Comparison of ENCODE assay signal across 22 cellular contexts in the genomic region with DNA sequence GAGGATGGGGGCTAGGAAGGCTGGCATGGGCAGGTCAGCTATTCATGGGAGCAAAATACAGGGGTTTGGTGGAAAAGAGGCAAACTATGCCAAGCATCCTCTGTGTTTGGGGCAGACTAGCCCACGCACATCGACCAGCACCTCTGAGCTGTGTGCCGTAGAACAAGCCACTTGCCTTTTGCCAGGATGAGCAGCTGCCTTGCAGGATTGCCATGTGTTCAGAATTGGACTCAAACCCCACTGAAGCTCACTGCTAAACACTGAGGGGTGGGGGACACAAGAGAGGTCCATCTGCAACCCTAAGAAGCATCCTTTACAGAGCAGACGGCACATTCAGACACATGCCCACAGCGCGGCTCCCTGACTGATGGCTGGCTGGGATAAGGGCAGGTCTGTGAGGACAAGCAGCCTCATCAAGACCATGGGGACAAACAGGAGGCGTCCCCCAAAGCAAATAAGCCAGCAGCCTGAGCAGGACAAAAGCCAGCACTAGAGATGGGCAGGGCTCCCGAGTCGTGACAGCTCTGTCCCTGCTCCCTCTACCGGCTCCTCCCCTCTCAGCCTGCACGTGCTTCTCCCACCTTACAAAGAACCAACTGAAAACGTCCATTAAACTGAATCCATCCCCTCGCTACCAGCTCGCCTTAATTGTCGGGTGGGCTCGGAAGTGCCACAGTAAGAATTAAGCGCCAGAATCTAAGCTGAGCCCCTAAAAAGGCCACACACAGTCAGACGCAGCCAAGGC.
A peak's percentile ranks its signal among the peaks of the same experiment; 100 is the strongest.
DNase-seq lines count a peak whose midpoint lies in the region; ATAC-seq, FAIRE-seq and TF ChIP-seq lines count a peak whose summit lies in the region.
"Had no signal": no experiment of that assay in that cellular context is flagged by ENCODE, and none has a peak within 500 bp of the region (broad histone marks: within the 10 kb centered on the region; RNA-seq: fewer than 3 reads in every experiment).

No MANE protein-coding gene starts in this region.

- TF ChIP-seq POLR2A in K562 (conservative IDR thresholded peaks at IDR 0.05) (no peak), sigmoid colon (IDR thresholded peaks at IDR 0.05) (no peak)

- POLR2A ChIA-PET in K562 (lab: Yijun Ruan, JAX), result interaction anchor here (0.5 to 1.2 kb wide), 5 partner anchors 11 to 266 kb away, joined by 3 to 5 read pairs (median 3); no protein-coding TSS in a partner anchor

- TF ChIP-seq EP300 in K562 (IDR thresholded peaks at IDR 0.05; ENCODE audit: low read length) (no peak), sigmoid colon (IDR thresholded peaks at IDR 0.05) (no peak)

- peaks cover under 1% of the 10 kb centered on the region for H3K4me1 ChIP-seq in GM23338 (ENCODE audit: insufficient read depth)
- no peaks in the 10 kb centered on the region for H3K4me1 ChIP-seq in K562 (replicated peaks in 1 of 2; ENCODE audit: control insufficient read depth in 2 of 2, insufficient read depth in 2 of 2, low read length in 2 of 2)
- H3K4me1 ChIP-seq in sigmoid colon, result peaks cover 0 to 20% (median 18%) of the 10 kb centered on the region in 4 donors

- H3K27me3 ChIP-seq in GM23338 (ENCODE audit: insufficient read depth) (no peaks in the 10 kb centered on the region), K562 (ENCODE audit: control insufficient read depth in 2 of 2, insufficient read depth in 2 of 2, low read length in 2 of 2) (peaks cover 36 to 79% of the 10 kb centered on the region in 2 experiments), sigmoid colon (no peaks in the 10 kb centered on the region)
- H3K27me3 ChIP-seq: BLaER1 had no signal

- no peaks in the 10 kb centered on the region for H3K9me1 ChIP-seq in K562 (ENCODE audit: control insufficient read depth, insufficient read depth, low read length)

- no peak for TF ChIP-seq RAD21 in K562 (CRISPR knock-in tag; conservative IDR thresholded peaks at IDR 0.05 in 1 of 2, IDR thresholded peaks at IDR 0.05 in 1 of 2)

- H4K20me1 ChIP-seq in GM23338 (replicated peaks; ENCODE audit: insufficient read depth), result no peaks in the 10 kb centered on the region
- peaks cover 10% of the 10 kb centered on the region for H4K20me1 ChIP-seq in K562 (replicated peaks; ENCODE audit: control insufficient read depth, insufficient read depth, low read length)

- in situ Hi-C loops in K562 (cut with MboI), result no loop called here

- no peak overlapping the region for H3K27ac ChIP-seq in GM23338 (ENCODE audit: low read depth)
- H3K27ac ChIP-seq in K562 (ENCODE audit: extremely low read depth, low read depth, low read length), result no peak overlapping the region
- H3K27ac ChIP-seq in sigmoid colon, result no peak overlapping the region
- H3K27ac ChIP-seq: A549, BLaER1 had no signal

- CTCF ChIA-PET in K562 (lab: Yijun Ruan, JAX; ENCODE audit: low intra/inter-chr PET ratio), result no interaction called here

- no peak for FAIRE-seq in K562 (lab: Jason Lieb, UNC)
- FAIRE-seq: A549, G401.6 had no signal

- H3K9me3 Mint-ChIP-seq in GM23338, result no peaks in the 10 kb centered on the region
- peaks cover 6% of the 10 kb centered on the region for H3K9me3 Mint-ChIP-seq in glutamatergic neuron (ENCODE audit: unreplicated experiment)
- H3K9me3 Mint-ChIP-seq: CD8-positive, alpha-beta T cell had no signal

- no peaks in the 10 kb centered on the region; the same call in 2 of the 3 replicates for H3K36me3 Mint-ChIP-seq in GM23338 (ENCODE audit: low read depth)
- peaks cover 5% of the 10 kb centered on the region for H3K36me3 Mint-ChIP-seq in glutamatergic neuron (ENCODE audit: unreplicated experiment)

- BruUV-seq in K562 (replicated peaks; lab: Mats Ljungman, UMichigan), result no TSS peak

- H3K4me2 ChIP-seq in GM23338 (no peak overlapping the region), K562 (ENCODE audit: insufficient read depth, low read length) (no peak overlapping the region)
- H3K4me2 ChIP-seq: A549, BLaER1, SK-N-SH had no signal

- 2% methylated on average over 18 of the region's 18 CpGs for WGBS in K562 (ENCODE audit: insufficient coverage, low coverage, missing lambda C conversion rate)
- WGBS in sigmoid colon, 2 donors, result 92 to 95% methylated on average over 18 of the region's 18 CpGs

- DNase-seq in GM23338 (ENCODE audit: low spot score) (no peak), K562 (ENCODE audit: extremely low read depth in 1 of 4, low spot score in 3 of 4) (no peak), glutamatergic neuron (no peak), sigmoid colon (peak; percentile 58), HUDEP-2 (lab: John Stamatoyannopoulos, UW; ENCODE audit: unreplicated experiment in 76 of 76) (no peak), amygdala (lab: John Stamatoyannopoulos, UW) (no peak)
- DNase-seq: CD8-positive, alpha-beta T cell; DMS79; KBM-7; NCI-H1105; NCI-H1694; NCI-H2081 treated with DMSO at 0.1 percent for 48 hours; NCI-H510A treated with DMSO at 0.1 percent for 48 hours; NCI-H82; OCI-M1; SHP77; SK-N-SH had no signal

- no peaks in the 10 kb centered on the region for H3K79me2 ChIP-seq in GM23338 (replicated peaks; ENCODE audit: insufficient read depth)
- H3K79me2 ChIP-seq in K562 (ENCODE audit: control insufficient read depth, insufficient read depth, low read length), result no peaks in the 10 kb centered on the region

- H3K27ac Mint-ChIP-seq in GM23338, result 0 out of 2 replicates have a peak overlapping the region, but pooled peaks have one; percentile 26
- H3K27ac Mint-ChIP-seq in glutamatergic neuron (ENCODE audit: unreplicated experiment), result peak overlapping the region; percentile 68
- H3K27ac Mint-ChIP-seq: CD8-positive, alpha-beta T cell had no signal

- no peaks in the 10 kb centered on the region for H3K9me2 ChIP-seq in GM23338 (ENCODE audit: insufficient read depth)
- H3K9me2 ChIP-seq: SK-N-SH had no signal

- H3K27me3 Mint-ChIP-seq in GM23338 (ENCODE audit: insufficient read depth, low read depth, poor library complexity) (peaks cover 21% of the 10 kb centered on the region), glutamatergic neuron (ENCODE audit: unreplicated experiment) (peaks cover 5% of the 10 kb centered on the region)

- ATAC-seq in GM23338 (peak; percentile 20), K562 (no peak), HG02840 (IDR thresholded peaks at IDR 0.05; ENCODE audit: low FRiP score, unreplicated experiment) (no peak)
- ATAC-seq: A549; CD8-positive, alpha-beta T cell; HCT116 had no signal

- TF ChIP-seq CTCF in GM23338 (conservative IDR thresholded peaks at IDR 0.05; ENCODE audit: low read depth in 2 of 2) (no peak), K562 (IDR thresholded peaks at IDR 0.05 in 2 of 3, conservative IDR thresholded peaks at IDR 0.05 in 1 of 3; ENCODE audit: insufficient read depth in 2 of 3, low read depth in 1 of 3, low read length in 3 of 3) (no peak), glutamatergic neuron (IDR thresholded peaks at IDR 0.05; ENCODE audit: partially characterized antibody, unreplicated experiment) (no peak), sigmoid colon (IDR thresholded peaks at IDR 0.05) (no peak)

- H2AFZ ChIP-seq in GM23338 (peak overlapping the region; percentile 92), K562 (ENCODE audit: low read depth, low read length) (no peak overlapping the region)

- H3K36me3 ChIP-seq in GM23338 (ENCODE audit: insufficient read depth), result no peaks in the 10 kb centered on the region
- no peaks in the 10 kb centered on the region for H3K36me3 ChIP-seq in K562 (ENCODE audit: control insufficient read depth, insufficient read depth, low read length)
- no peaks in the 10 kb centered on the region for H3K36me3 ChIP-seq in sigmoid colon

- no peak overlapping the region for H3K4me3 Mint-ChIP-seq in GM23338
- peak overlapping the region; percentile 27 for H3K4me3 Mint-ChIP-seq in glutamatergic neuron (ENCODE audit: unreplicated experiment)
- H3K4me3 Mint-ChIP-seq: CD8-positive, alpha-beta T cell had no signal

- no peak overlapping the region for H3K9ac ChIP-seq in K562 (ENCODE audit: insufficient read depth in 1 of 2, low read depth in 2 of 2, low read length in 2 of 2)
- H3K9ac ChIP-seq: BLaER1, SK-N-SH had no signal

- no peaks in the 10 kb centered on the region for H3F3A ChIP-seq in GM23338 (replicated peaks; ENCODE audit: low read depth)

- intact Hi-C loops in K562 (cut with micrococcal nuclease), result no loop called here
- intact Hi-C loops in sigmoid colon (cut with DNase I), result no loop called here

- peaks cover 21% of the 10 kb centered on the region for H3K4me1 Mint-ChIP-seq in GM23338
- peaks cover 26% of the 10 kb centered on the region for H3K4me1 Mint-ChIP-seq in glutamatergic neuron (ENCODE audit: low read depth, unreplicated experiment)

- H3K4me3 ChIP-seq in GM23338 (no peak overlapping the region), K562 (no peak overlapping the region), sigmoid colon (no peak overlapping the region)
- H3K4me3 ChIP-seq: A549, BLaER1 had no signal

- H3K9me3 ChIP-seq in K562 (replicated peaks; ENCODE audit: control insufficient read depth, insufficient read depth, low read depth, low read length), result no peaks in the 10 kb centered on the region
- no peaks in the 10 kb centered on the region for H3K9me3 ChIP-seq in sigmoid colon
- H3K9me3 ChIP-seq: A549, SK-N-SH had no signal

TF ChIP-seq in GM23338, 12 proteins besides CTCF, POLR2A, EP300 and RAD21 (continues in another document):
- TF ChIP-seq EZH2phosphoT487 (IDR thresholded peaks at IDR 0.05; ENCODE audit: unreplicated experiment) (no peak), EZH2 (IDR thresholded peaks at IDR 0.05; ENCODE audit: low read depth, unreplicated experiment) (no peak)
- TF ChIP-seq, protein P1, sequence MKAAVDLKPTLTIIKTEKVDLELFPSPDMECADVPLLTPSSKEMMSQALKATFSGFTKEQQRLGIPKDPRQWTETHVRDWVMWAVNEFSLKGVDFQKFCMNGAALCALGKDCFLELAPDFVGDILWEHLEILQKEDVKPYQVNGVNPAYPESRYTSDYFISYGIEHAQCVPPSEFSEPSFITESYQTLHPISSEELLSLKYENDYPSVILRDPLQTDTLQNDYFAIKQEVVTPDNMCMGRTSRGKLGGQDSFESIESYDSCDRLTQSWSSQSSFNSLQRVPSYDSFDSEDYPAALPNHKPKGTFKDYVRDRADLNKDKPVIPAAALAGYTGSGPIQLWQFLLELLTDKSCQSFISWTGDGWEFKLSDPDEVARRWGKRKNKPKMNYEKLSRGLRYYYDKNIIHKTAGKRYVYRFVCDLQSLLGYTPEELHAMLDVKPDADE (IDR thresholded peaks at IDR 0.05), result no peak

TF ChIP-seq in K562, 482 proteins besides CTCF, POLR2A, EP300 and RAD21:
- peak; percentile 62; the same call in 1 of the 2 replicates for TF ChIP-seq BHLHE40 (IDR thresholded peaks at IDR 0.05; ENCODE audit: low read length)
- no peak for TF ChIP-seq RBM39 (optimal IDR thresholded peaks at IDR 0.05; ENCODE audit: low read depth, low read length)
